ENCODE assay signal across 1 cellular context in genomic region chr16:28189237-28189636, GRCh38.
TF ChIP-seq lines count a peak whose summit lies in the region.

No MANE protein-coding gene starts in this region.

TF ChIP-seq in HepG2, 621 proteins besides CTCF, POLR2A, EP300 and RAD21:
- peak; percentile 23; the same call in 1 of the 2 replicates for TF ChIP-seq ZMYM3 (CRISPR knock-in tag; IDR thresholded peaks at IDR 0.05)
- peak; percentile 91 for TF ChIP-seq ZNF768 (CRISPR knock-in tag; IDR thresholded peaks at IDR 0.05)
- TF ChIP-seq ZFP82 (CRISPR knock-in tag; IDR thresholded peaks at IDR 0.05; ENCODE audit: borderline replicate concordance), result no peak
- TF ChIP-seq MLX (CRISPR knock-in tag; IDR thresholded peaks at IDR 0.05), result no peak
